Comparison of ENCODE assay signal across 8 cellular contexts in the genomic region with DNA sequence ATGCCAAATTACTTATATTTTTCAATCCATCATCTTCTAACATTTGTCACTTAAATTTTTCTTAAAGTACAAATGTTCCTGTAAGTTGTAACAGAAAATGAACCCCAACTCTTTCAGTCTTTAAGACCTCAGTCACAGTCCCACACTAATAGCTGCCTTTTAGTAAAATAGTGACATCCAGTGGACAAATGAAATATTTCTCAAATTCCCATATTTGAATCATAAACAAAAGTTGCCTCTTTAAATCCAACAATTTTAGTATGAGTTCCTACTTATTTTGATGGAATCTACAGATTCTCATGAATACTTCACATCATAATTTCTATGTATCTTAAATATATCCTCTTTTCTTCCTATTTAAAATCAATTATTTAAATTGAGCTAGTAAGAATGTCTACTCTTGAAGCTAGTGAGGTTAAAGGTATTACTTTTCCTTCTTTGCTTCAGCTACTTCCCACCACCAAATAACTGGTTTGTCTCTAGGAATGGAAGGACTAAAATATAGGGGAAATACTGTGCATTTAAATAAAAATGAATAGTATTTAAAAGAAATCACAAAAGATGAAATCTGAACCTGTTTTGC. TPM values are rescaled to one million over a fixed set of nuclear protein-coding genes. Genes with fewer than 3 reads are reported as not detected.
A peak's percentile ranks its signal among the peaks of the same experiment; 100 is the strongest.
DNase-seq lines count a peak whose midpoint lies in the region; FAIRE-seq and TF ChIP-seq lines count a peak whose summit lies in the region.

No MANE protein-coding gene starts in this region.

- H3K36me3 ChIP-seq in bronchial epithelial cell (ENCODE audit: control insufficient read depth, insufficient read depth, low read length): peaks cover 4% of the 10 kb centered on the region

- H3K36me3 Mint-ChIP-seq in mesothelial cell of epicardium: peaks cover 15% of the 10 kb centered on the region

- H3K27me3 ChIP-seq in bronchial epithelial cell (ENCODE audit: control insufficient read depth, insufficient read depth, low read length): no peaks in the 10 kb centered on the region

- H3K4me3 ChIP-seq in HFF-Myc (replicated peaks; ENCODE audit: low read depth, low read length) (no peak overlapping the region), bronchial epithelial cell (ENCODE audit: low read depth, low read length) (no peak overlapping the region)

- no peak overlapping the region for H3K4me3 Mint-ChIP-seq in mesothelial cell of epicardium

- TF ChIP-seq CTCF in HFF-Myc (IDR thresholded peaks at IDR 0.05; ENCODE audit: low read depth, low read length, missing control alignments) (peak; percentile 7), bronchial epithelial cell (IDR thresholded peaks at IDR 0.05; ENCODE audit: insufficient read depth, low read length, severe bottlenecking) (peak; percentile 15), mesothelial cell of epicardium (IDR thresholded peaks at IDR 0.05; ENCODE audit: unreplicated experiment) (peak; percentile 59)

- peak; percentile 4 for DNase-seq in NCI-H345 (lab: John Stamatoyannopoulos, UW)
- no peak for DNase-seq in NCI-H345 treated with DMSO at 0.1 percent for 48 hours (lab: John Stamatoyannopoulos, UW; ENCODE audit: unreplicated experiment)
- DNase-seq in HFF-Myc (ENCODE audit: extremely low read depth, low read depth): no peak
- peak; percentile 27 for DNase-seq in NCI-H1105 treated with DMSO at 0.1 percent for 48 hours (lab: John Stamatoyannopoulos, UW)
- DNase-seq in bronchial epithelial cell (ENCODE audit: low read depth): peak; percentile 45
- DNase-seq in mesothelial cell of epicardium (ENCODE audit: low spot score in 2 of 2, unreplicated experiment in 2 of 2): no peak
- no peak for DNase-seq in SHP77 (lab: John Stamatoyannopoulos, UW)
- DNase-seq in islet precursor cell: no peak

- no peak overlapping the region for H3K27ac Mint-ChIP-seq in mesothelial cell of epicardium

- H3K9me3 Mint-ChIP-seq in mesothelial cell of epicardium: no peaks in the 10 kb centered on the region

- no peak for FAIRE-seq in bronchial epithelial cell (lab: Jason Lieb, UNC)

- H3K27me3 Mint-ChIP-seq in mesothelial cell of epicardium (ENCODE audit: low read depth): no peaks in the 10 kb centered on the region

- H3K4me1 Mint-ChIP-seq in mesothelial cell of epicardium: peaks cover 5% of the 10 kb centered on the region

RNA-seq across cellular contexts. Expression of a gene that starts 9.2 kb away (rescaled TPM):
- total RNA-seq in bronchial epithelial cell: 93.7 and 100 TPM in 2 replicates
- total RNA-seq in mesothelial cell of epicardium: 26.0 to 27.8 TPM (median 26.5 TPM) in 3 replicates

RNA-seq across cellular contexts. Expression of a gene that starts 24.8 kb away (rescaled TPM):
- total RNA-seq in bronchial epithelial cell: 12.3 and 17.4 TPM in 2 replicates
- 26.8 to 28.2 TPM (median 27.5 TPM) in 3 replicates for total RNA-seq in mesothelial cell of epicardium

Comparison
In these comparisons a context has a peak if more than half of its experiments do, and no peak if none do; other contexts are left out.
1. DNase-seq: peak in NCI-H345 (single experiment), NCI-H1105 treated with DMSO at 0.1 percent for 48 hours (single experiment) and bronchial epithelial cell (single experiment); none in NCI-H345 treated with DMSO at 0.1 percent for 48 hours (single experiment), HFF-Myc (single experiment), mesothelial cell of epicardium (0 of 2), SHP77 (0 of 2) and islet precursor cell (single experiment).
2. CTCF ChIP-seq: peak in every context shown above with its lines; median percentile 59 in mesothelial cell of epicardium; 15 in bronchial epithelial cell; 7 in HFF-Myc.